ENCODE assay signal across 1 cellular context in the genomic region with DNA sequence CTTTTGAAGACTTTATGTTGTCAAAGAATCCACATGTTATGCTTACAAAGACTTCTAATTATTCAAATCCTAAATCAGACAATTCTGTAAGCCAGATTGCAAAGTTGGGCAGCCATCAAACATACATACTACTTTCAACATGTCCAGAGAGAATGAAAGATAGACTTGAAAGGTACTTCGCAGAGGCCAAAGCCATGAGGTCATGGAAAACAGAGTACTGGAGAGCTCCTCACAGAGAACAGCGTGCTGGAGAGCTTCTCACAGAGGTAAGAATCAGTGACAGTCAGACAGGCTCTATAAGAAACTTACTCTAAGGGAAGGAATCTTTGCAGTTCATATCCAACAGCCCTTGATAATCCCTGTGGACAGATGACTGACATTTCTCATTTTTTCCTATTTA.
TF ChIP-seq lines count a peak whose summit lies in the region.

No MANE protein-coding gene starts in this region.

TF ChIP-seq in SK-N-SH, 30 proteins besides CTCF, POLR2A, EP300 and RAD21 (continued from another document):
- TF ChIP-seq, protein P1, sequence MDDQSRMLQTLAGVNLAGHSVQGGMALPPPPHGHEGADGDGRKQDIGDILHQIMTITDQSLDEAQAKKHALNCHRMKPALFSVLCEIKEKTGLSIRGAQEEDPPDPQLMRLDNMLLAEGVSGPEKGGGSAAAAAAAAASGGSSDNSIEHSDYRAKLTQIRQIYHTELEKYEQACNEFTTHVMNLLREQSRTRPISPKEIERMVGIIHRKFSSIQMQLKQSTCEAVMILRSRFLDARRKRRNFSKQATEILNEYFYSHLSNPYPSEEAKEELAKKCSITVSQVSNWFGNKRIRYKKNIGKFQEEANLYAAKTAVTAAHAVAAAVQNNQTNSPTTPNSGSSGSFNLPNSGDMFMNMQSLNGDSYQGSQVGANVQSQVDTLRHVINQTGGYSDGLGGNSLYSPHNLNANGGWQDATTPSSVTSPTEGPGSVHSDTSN (IDR thresholded peaks at IDR 0.05), result no peak
- TF ChIP-seq POLR2AphosphoS5 (IDR thresholded peaks at IDR 0.05; ENCODE audit: low read depth, low read length) (no peak), GATA2 (CRISPR knock-in tag; IDR thresholded peaks at IDR 0.05) (no peak), RXRA (IDR thresholded peaks at IDR 0.05; ENCODE audit: borderline replicate concordance, low read depth) (no peak), FOSL2 (IDR thresholded peaks at IDR 0.05; ENCODE audit: borderline replicate concordance, low read depth) (no peak), FOXM1 (IDR thresholded peaks at IDR 0.05; ENCODE audit: low read depth) (no peak)
- TF ChIP-seq, protein P2, sequence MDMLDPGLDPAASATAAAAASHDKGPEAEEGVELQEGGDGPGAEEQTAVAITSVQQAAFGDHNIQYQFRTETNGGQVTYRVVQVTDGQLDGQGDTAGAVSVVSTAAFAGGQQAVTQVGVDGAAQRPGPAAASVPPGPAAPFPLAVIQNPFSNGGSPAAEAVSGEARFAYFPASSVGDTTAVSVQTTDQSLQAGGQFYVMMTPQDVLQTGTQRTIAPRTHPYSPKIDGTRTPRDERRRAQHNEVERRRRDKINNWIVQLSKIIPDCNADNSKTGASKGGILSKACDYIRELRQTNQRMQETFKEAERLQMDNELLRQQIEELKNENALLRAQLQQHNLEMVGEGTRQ (IDR thresholded peaks at IDR 0.05; ENCODE audit: borderline replicate concordance, low read depth, low read length), result no peak
